Comparison of ENCODE assay signal across 1 cellular context in the genomic region with DNA sequence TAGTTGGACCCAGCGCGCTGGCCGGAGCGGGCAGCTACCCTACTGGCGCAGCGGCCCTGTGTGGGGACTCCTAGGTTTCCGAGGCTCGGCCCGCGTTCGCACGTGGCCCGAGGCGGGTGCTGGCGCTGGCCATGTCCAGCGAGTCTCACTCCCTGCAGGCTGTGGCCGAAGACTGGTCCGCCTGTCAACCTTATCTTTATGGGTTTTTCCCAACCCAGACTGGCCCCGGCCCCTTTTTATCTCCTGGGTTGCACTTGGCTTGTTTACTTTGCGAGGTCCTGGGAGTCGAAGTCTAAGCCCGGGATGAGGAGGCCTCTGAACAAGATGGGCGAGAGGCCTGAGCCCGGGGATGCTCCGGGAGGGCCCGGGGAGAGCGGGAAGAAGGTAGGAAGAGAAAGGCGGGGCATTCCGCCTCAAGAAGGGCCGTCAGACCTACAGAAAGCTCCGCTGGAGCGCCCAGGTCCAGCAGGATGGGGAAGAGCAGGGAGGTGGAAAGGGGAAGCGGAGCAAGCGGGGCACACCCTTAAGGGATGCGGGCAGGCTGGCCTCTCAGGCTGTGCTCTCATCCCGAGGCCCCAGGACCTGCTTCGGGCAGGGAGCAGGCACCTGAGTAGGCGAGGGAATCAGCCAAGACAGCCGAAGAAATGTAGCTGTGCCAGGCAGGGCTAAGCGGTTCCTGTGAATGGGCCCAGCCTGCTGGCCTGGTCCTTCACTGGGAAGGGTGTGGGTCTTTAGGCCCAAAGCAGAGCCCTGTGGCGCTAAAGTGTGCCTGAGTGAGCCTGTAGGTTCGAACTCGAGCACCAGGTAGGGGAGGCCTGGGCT.
TF ChIP-seq lines count a peak whose summit lies in the region.

No MANE protein-coding gene starts in this region.

TF ChIP-seq in HepG2, 621 proteins besides CTCF, POLR2A, EP300 and RAD21 (continues in another document):
- no peak for TF ChIP-seq ZNF652 (CRISPR knock-in tag; IDR thresholded peaks at IDR 0.05; ENCODE audit: borderline replicate concordance, low read depth)
- TF ChIP-seq ZNF354B (CRISPR knock-in tag; IDR thresholded peaks at IDR 0.05), result no peak
- TF ChIP-seq, protein P1, sequence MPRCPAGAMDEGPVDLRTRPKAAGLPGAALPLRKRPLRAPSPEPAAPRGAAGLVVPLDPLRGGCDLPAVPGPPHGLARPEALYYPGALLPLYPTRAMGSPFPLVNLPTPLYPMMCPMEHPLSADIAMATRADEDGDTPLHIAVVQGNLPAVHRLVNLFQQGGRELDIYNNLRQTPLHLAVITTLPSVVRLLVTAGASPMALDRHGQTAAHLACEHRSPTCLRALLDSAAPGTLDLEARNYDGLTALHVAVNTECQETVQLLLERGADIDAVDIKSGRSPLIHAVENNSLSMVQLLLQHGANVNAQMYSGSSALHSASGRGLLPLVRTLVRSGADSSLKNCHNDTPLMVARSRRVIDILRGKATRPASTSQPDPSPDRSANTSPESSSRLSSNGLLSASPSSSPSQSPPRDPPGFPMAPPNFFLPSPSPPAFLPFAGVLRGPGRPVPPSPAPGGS (CRISPR knock-in tag; IDR thresholded peaks at IDR 0.05), result no peak
- TF ChIP-seq ZBTB38 (CRISPR knock-in tag; IDR thresholded peaks at IDR 0.05), result peak; percentile 94
- TF ChIP-seq ZFP62 (CRISPR knock-in tag; IDR thresholded peaks at IDR 0.05), result no peak
- peak; percentile 19 for TF ChIP-seq HIVEP1 (CRISPR knock-in tag; IDR thresholded peaks at IDR 0.05)
- peak; percentile 95 for TF ChIP-seq PHF21A (CRISPR knock-in tag; IDR thresholded peaks at IDR 0.05)
- TF ChIP-seq, protein P2, sequence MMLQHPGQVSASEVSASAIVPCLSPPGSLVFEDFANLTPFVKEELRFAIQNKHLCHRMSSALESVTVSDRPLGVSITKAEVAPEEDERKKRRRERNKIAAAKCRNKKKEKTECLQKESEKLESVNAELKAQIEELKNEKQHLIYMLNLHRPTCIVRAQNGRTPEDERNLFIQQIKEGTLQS (CRISPR knock-in tag; IDR thresholded peaks at IDR 0.05), result peak; percentile 50; the same call in 1 of the 2 replicates
- TF ChIP-seq, protein P3, sequence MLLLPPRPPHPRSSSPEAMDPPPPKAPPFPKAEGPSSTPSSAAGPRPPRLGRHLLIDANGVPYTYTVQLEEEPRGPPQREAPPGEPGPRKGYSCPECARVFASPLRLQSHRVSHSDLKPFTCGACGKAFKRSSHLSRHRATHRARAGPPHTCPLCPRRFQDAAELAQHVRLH (CRISPR knock-in tag; IDR thresholded peaks at IDR 0.05; ENCODE audit: borderline replicate concordance, low read depth), result no peak
- TF ChIP-seq ZNF207 (IDR thresholded peaks at IDR 0.05; ENCODE audit: borderline replicate concordance), result no peak
- peak; percentile 66; the same call in 1 of the 2 replicates for TF ChIP-seq GFI1 (CRISPR knock-in tag; IDR thresholded peaks at IDR 0.05; ENCODE audit: borderline replicate concordance)
- TF ChIP-seq, protein P4, sequence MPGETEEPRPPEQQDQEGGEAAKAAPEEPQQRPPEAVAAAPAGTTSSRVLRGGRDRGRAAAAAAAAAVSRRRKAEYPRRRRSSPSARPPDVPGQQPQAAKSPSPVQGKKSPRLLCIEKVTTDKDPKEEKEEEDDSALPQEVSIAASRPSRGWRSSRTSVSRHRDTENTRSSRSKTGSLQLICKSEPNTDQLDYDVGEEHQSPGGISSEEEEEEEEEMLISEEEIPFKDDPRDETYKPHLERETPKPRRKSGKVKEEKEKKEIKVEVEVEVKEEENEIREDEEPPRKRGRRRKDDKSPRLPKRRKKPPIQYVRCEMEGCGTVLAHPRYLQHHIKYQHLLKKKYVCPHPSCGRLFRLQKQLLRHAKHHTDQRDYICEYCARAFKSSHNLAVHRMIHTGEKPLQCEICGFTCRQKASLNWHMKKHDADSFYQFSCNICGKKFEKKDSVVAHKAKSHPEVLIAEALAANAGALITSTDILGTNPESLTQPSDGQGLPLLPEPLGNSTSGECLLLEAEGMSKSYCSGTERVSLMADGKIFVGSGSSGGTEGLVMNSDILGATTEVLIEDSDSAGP (CRISPR knock-in tag; IDR thresholded peaks at IDR 0.05; ENCODE audit: borderline replicate concordance), result peak; percentile 75
- TF ChIP-seq GABPB1 (CRISPR knock-in tag; IDR thresholded peaks at IDR 0.05), result peak; percentile 8; the same call in 1 of the 2 replicates
- no peak for TF ChIP-seq HNRNPLL (IDR thresholded peaks at IDR 0.05; ENCODE audit: low read depth, low read length, poor library complexity, severe bottlenecking)
- peak; percentile 56 for TF ChIP-seq FOXO1 (CRISPR knock-in tag; IDR thresholded peaks at IDR 0.05)
- peak; percentile 88 for TF ChIP-seq ZNF230 (CRISPR knock-in tag; IDR thresholded peaks at IDR 0.05)
- peak; percentile 67; the same call in 1 of the 2 replicates for TF ChIP-seq POGZ (CRISPR knock-in tag; IDR thresholded peaks at IDR 0.05)
- TF ChIP-seq AGO1 (IDR thresholded peaks at IDR 0.05; ENCODE audit: low read depth, low read length, poor library complexity, severe bottlenecking), result peak; percentile 44
- no peak for TF ChIP-seq ZNF660 (CRISPR knock-in tag; IDR thresholded peaks at IDR 0.05; ENCODE audit: borderline replicate concordance, low read depth)
- peak; percentile 78; the same call in 1 of the 2 replicates for TF ChIP-seq REPIN1 (CRISPR knock-in tag; IDR thresholded peaks at IDR 0.05; ENCODE audit: borderline replicate concordance, low read depth)
- TF ChIP-seq FOXK1 (CRISPR knock-in tag; IDR thresholded peaks at IDR 0.05; ENCODE audit: borderline replicate concordance, low read depth), result peak; percentile 66
- TF ChIP-seq, protein P5, sequence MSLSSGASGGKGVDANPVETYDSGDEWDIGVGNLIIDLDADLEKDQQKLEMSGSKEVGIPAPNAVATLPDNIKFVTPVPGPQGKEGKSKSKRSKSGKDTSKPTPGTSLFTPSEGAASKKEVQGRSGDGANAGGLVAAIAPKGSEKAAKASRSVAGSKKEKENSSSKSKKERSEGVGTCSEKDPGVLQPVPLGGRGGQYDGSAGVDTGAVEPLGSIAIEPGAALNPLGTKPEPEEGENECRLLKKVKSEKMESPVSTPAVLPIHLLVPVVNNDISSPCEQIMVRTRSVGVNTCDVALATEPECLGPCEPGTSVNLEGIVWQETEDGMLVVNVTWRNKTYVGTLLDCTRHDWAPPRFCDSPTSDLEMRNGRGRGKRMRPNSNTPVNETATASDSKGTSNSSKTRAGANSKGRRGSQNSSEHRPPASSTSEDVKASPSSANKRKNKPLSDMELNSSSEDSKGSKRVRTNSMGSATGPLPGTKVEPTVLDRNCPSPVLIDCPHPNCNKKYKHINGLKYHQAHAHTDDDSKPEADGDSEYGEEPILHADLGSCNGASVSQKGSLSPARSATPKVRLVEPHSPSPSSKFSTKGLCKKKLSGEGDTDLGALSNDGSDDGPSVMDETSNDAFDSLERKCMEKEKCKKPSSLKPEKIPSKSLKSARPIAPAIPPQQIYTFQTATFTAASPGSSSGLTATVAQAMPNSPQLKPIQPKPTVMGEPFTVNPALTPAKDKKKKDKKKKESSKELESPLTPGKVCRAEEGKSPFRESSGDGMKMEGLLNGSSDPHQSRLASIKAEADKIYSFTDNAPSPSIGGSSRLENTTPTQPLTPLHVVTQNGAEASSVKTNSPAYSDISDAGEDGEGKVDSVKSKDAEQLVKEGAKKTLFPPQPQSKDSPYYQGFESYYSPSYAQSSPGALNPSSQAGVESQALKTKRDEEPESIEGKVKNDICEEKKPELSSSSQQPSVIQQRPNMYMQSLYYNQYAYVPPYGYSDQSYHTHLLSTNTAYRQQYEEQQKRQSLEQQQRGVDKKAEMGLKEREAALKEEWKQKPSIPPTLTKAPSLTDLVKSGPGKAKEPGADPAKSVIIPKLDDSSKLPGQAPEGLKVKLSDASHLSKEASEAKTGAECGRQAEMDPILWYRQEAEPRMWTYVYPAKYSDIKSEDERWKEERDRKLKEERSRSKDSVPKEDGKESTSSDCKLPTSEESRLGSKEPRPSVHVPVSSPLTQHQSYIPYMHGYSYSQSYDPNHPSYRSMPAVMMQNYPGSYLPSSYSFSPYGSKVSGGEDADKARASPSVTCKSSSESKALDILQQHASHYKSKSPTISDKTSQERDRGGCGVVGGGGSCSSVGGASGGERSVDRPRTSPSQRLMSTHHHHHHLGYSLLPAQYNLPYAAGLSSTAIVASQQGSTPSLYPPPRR (CRISPR knock-in tag; IDR thresholded peaks at IDR 0.05; ENCODE audit: borderline replicate concordance), result peak; percentile 77; the same call in 1 of the 2 replicates
- TF ChIP-seq RXRB (CRISPR knock-in tag; IDR thresholded peaks at IDR 0.05; ENCODE audit: borderline replicate concordance), result peak; percentile 83
- TF ChIP-seq ZNF567 (CRISPR knock-in tag; IDR thresholded peaks at IDR 0.05; ENCODE audit: borderline replicate concordance), result 0 out of 2 replicates have a peak, but pooled peaks have one; percentile 38
- TF ChIP-seq, protein P6, sequence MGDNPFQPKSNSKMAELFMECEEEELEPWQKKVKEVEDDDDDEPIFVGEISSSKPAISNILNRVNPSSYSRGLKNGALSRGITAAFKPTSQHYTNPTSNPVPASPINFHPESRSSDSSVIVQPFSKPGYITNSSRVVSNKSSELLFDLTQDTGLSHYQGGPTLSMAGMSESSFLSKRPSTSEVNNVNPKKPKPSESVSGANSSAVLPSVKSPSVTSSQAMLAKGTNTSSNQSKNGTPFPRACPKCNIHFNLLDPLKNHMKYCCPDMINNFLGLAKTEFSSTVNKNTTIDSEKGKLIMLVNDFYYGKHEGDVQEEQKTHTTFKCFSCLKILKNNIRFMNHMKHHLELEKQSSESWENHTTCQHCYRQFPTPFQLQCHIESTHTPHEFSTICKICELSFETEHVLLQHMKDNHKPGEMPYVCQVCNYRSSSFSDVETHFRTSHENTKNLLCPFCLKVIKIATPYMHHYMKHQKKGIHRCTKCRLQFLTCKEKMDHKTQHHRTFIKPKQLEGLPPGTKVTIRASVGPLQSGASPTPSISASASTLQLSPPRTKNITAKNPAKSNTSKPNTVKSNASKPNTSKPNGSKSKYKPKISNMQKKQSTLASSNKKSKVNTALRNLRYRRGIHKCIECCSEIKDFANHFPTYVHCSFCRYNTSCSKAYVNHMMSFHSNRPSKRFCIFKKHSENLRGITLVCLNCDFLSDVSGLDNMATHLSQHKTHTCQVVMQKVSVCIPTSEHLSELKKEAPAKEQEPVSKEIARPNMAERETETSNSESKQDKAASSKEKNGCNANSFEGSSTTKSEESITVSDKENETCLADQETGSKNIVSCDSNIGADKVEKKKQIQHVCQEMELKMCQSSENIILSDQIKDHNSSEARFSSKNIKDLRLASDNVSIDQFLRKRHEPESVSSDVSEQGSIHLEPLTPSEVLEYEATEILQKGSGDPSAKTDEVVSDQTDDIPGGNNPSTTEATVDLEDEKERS (CRISPR knock-in tag; IDR thresholded peaks at IDR 0.05), result 0 out of 2 replicates have a peak, but pooled peaks have one; percentile 53
- peak; percentile 87; the same call in 1 of the 2 replicates for TF ChIP-seq ZNF703 (CRISPR knock-in tag; IDR thresholded peaks at IDR 0.05; ENCODE audit: borderline replicate concordance)
- TF ChIP-seq FOXA3 (CRISPR knock-in tag; IDR thresholded peaks at IDR 0.05), result peak; percentile 97
- TF ChIP-seq ZNF234 (CRISPR knock-in tag; conservative IDR thresholded peaks at IDR 0.05), result no peak
- TF ChIP-seq, protein P7, sequence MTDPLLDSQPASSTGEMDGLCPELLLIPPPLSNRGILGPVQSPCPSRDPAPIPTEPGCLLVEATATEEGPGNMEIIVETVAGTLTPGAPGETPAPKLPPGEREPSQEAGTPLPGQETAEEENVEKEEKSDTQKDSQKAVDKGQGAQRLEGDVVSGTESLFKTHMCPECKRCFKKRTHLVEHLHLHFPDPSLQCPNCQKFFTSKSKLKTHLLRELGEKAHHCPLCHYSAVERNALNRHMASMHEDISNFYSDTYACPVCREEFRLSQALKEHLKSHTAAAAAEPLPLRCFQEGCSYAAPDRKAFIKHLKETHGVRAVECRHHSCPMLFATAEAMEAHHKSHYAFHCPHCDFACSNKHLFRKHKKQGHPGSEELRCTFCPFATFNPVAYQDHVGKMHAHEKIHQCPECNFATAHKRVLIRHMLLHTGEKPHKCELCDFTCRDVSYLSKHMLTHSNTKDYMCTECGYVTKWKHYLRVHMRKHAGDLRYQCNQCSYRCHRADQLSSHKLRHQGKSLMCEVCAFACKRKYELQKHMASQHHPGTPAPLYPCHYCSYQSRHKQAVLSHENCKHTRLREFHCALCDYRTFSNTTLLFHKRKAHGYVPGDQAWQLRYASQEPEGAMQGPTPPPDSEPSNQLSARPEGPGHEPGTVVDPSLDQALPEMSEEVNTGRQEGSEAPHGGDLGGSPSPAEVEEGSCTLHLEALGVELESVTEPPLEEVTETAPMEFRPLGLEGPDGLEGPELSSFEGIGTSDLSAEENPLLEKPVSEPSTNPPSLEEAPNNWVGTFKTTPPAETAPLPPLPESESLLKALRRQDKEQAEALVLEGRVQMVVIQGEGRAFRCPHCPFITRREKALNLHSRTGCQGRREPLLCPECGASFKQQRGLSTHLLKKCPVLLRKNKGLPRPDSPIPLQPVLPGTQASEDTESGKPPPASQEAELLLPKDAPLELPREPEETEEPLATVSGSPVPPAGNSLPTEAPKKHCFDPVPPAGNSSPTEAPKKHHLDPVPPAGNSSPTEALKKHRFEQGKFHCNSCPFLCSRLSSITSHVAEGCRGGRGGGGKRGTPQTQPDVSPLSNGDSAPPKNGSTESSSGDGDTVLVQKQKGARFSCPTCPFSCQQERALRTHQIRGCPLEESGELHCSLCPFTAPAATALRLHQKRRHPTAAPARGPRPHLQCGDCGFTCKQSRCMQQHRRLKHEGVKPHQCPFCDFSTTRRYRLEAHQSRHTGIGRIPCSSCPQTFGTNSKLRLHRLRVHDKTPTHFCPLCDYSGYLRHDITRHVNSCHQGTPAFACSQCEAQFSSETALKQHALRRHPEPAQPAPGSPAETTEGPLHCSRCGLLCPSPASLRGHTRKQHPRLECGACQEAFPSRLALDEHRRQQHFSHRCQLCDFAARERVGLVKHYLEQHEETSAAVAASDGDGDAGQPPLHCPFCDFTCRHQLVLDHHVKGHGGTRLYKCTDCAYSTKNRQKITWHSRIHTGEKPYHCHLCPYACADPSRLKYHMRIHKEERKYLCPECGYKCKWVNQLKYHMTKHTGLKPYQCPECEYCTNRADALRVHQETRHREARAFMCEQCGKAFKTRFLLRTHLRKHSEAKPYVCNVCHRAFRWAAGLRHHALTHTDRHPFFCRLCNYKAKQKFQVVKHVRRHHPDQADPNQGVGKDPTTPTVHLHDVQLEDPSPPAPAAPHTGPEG (CRISPR knock-in tag; IDR thresholded peaks at IDR 0.05), result no peak
- TF ChIP-seq CCDC6 (CRISPR knock-in tag; IDR thresholded peaks at IDR 0.05), result no peak
- no peak for TF ChIP-seq LCORL (IDR thresholded peaks at IDR 0.05)
- peak; percentile 88; the same call in 1 of the 2 replicates for TF ChIP-seq LCORL (CRISPR knock-in tag; IDR thresholded peaks at IDR 0.05)
- peak; percentile 92 for TF ChIP-seq TBX2 (CRISPR knock-in tag; IDR thresholded peaks at IDR 0.05; ENCODE audit: borderline replicate concordance)
- TF ChIP-seq XRCC5 (optimal IDR thresholded peaks at IDR 0.05; ENCODE audit: low read length), result peak; percentile 91
- no peak for TF ChIP-seq ZNF136 (CRISPR knock-in tag; IDR thresholded peaks at IDR 0.05; ENCODE audit: low read depth)
- peak; percentile 52; the same call in 1 of the 2 replicates for TF ChIP-seq ZNF709 (CRISPR knock-in tag; IDR thresholded peaks at IDR 0.05)
- no peak for TF ChIP-seq ZSCAN30 (CRISPR knock-in tag; IDR thresholded peaks at IDR 0.05)
- TF ChIP-seq, protein P8, sequence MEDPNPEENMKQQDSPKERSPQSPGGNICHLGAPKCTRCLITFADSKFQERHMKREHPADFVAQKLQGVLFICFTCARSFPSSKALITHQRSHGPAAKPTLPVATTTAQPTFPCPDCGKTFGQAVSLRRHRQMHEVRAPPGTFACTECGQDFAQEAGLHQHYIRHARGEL (CRISPR knock-in tag; IDR thresholded peaks at IDR 0.05), result no peak
- TF ChIP-seq, protein P9, sequence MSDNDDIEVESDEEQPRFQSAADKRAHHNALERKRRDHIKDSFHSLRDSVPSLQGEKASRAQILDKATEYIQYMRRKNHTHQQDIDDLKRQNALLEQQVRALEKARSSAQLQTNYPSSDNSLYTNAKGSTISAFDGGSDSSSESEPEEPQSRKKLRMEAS (IDR thresholded peaks at IDR 0.05), result peak; percentile 95
- TF ChIP-seq FOXJ3 (CRISPR knock-in tag; IDR thresholded peaks at IDR 0.05; ENCODE audit: borderline replicate concordance), result peak; percentile 87; the same call in 1 of the 2 replicates
- TF ChIP-seq MYC (CRISPR knock-in tag; IDR thresholded peaks at IDR 0.05; ENCODE audit: borderline replicate concordance), result peak; percentile 82
